ENCODE assay signal across 1 cellular context in the genomic region with DNA sequence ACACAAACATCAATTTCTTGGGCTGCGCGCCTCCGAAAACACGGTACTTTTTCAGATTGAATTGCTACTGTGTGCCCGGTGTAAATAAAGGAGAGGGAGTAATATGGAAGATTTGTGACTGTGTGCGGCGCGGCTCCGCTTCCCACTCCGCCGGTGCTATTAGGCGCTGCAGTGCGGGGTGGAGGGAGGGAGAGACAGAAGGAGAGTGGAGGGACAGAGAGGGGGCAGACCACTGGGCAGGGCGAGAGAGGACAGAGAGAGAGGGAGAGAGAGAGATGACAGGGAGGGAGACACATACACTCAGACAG.
TF ChIP-seq lines count a peak whose summit lies in the region.

No MANE protein-coding gene starts in this region.

TF ChIP-seq in IMR-90, 13 proteins besides CTCF, POLR2A, EP300 and RAD21 (continued from another document):
- TF ChIP-seq SMC3 (IDR thresholded peaks at IDR 0.05; ENCODE audit: low read depth, low read length) (no peak), RFX5 (IDR thresholded peaks at IDR 0.05; ENCODE audit: low read depth, low read length) (no peak), FOS (IDR thresholded peaks at IDR 0.05; ENCODE audit: low read depth, low read length) (no peak), MAZ (IDR thresholded peaks at IDR 0.05; ENCODE audit: borderline replicate concordance, low read depth, low read length) (no peak)
- TF ChIP-seq, protein P1, sequence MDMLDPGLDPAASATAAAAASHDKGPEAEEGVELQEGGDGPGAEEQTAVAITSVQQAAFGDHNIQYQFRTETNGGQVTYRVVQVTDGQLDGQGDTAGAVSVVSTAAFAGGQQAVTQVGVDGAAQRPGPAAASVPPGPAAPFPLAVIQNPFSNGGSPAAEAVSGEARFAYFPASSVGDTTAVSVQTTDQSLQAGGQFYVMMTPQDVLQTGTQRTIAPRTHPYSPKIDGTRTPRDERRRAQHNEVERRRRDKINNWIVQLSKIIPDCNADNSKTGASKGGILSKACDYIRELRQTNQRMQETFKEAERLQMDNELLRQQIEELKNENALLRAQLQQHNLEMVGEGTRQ (IDR thresholded peaks at IDR 0.05; ENCODE audit: low read depth, low read length) = no peak
TF ChIP-seq in IMR-90: peak in this region for 0.
